ENCODE assay signal across 8 cellular contexts in genomic region chr3:45167011-45167911, GRCh38. TPM values are rescaled to one million over a fixed set of nuclear protein-coding genes. Genes with fewer than 3 reads are reported as not detected.
DNase-seq lines count a peak whose midpoint lies in the region; ATAC-seq, FAIRE-seq and TF ChIP-seq lines count a peak whose summit lies in the region.

No MANE protein-coding gene starts in this region.

- DNase-seq in DMS53 (lab: John Stamatoyannopoulos, UW) = peak; percentile 91
- peak; percentile 13 for DNase-seq in NCI-H2107 (lab: John Stamatoyannopoulos, UW)
- DNase-seq in activated CD4-positive, CD25-positive, alpha-beta regulatory T cell (lab: John Stamatoyannopoulos, UW) = peak; percentile 38 to 71 (median 64)
- peak; percentile 88 to 96 for DNase-seq in cardiac fibroblast (ENCODE audit: low read depth in 2 of 2)
- peak; percentile 95 for DNase-seq in keratinocyte (ENCODE audit: low read depth, low spot score)
- DNase-seq in stimulated activated CD4-positive, alpha-beta T cell treated with anti-CD3 and anti-CD28 coated beads, Interleukin-15, amount 100 ng/mL, for 1 hour (ENCODE audit: low read depth in 1 of 2, low spot score in 1 of 2) = peak; percentile 61 to 65

- H3K9ac ChIP-seq in keratinocyte (ENCODE audit: control insufficient read depth, extremely low read depth, insufficient read depth, low read length) = peak overlapping the region; percentile 58

- peak; percentile 57 for ATAC-seq in HG02610 (IDR thresholded peaks at IDR 0.05; ENCODE audit: unreplicated experiment)
- ATAC-seq in HG02870 (IDR thresholded peaks at IDR 0.05; ENCODE audit: unreplicated experiment) = no peak

- H3K4me2 ChIP-seq in keratinocyte (ENCODE audit: control insufficient read depth, extremely low read depth, insufficient read depth, low read depth, low read length) = peak overlapping the region; percentile 73

- peak overlapping the region; percentile 85 for H3K27ac ChIP-seq in keratinocyte (ENCODE audit: control insufficient read depth, insufficient read depth, low read length)

- no peaks in the 10 kb centered on the region for H3K27me3 ChIP-seq in keratinocyte (ENCODE audit: control insufficient read depth, extremely low read depth, insufficient read depth, low read length)

- dilution Hi-C loops in keratinocyte (cut with MboI; ENCODE audit: extremely low pct_ligation_motif_present, low sequenced_read_pairs) = no loop called here

- H3K9me1 ChIP-seq in keratinocyte (ENCODE audit: control insufficient read depth, extremely low read depth, insufficient read depth, low read length) = no peaks in the 10 kb centered on the region

- no peak overlapping the region for H2AFZ ChIP-seq in keratinocyte (ENCODE audit: control insufficient read depth, low read length)

- no peaks in the 10 kb centered on the region for H4K20me1 ChIP-seq in keratinocyte (ENCODE audit: control insufficient read depth, extremely low read depth, insufficient read depth, low read length)

- H3K4me1 ChIP-seq in keratinocyte (ENCODE audit: control insufficient read depth, extremely low read depth, insufficient read depth, low read length) = peaks cover 37% of the 10 kb centered on the region

- no peak for TF ChIP-seq CTCF in cardiac fibroblast (IDR thresholded peaks at IDR 0.05; ENCODE audit: low read depth, low read length)
- no peak for TF ChIP-seq CTCF in keratinocyte (optimal IDR thresholded peaks at IDR 0.05 in 1 of 3, IDR thresholded peaks at IDR 0.05 in 1 of 3, conservative IDR thresholded peaks at IDR 0.05 in 1 of 3; ENCODE audit: extremely low read depth in 1 of 3, insufficient read depth in 2 of 3, low read length in 3 of 3)

- H3K9me3 ChIP-seq in keratinocyte (ENCODE audit: control insufficient read depth, low read depth, low read length) = no peaks in the 10 kb centered on the region

- FAIRE-seq in keratinocyte (lab: Jason Lieb, UNC) = peak; percentile 92

- no peaks in the 10 kb centered on the region for H3K36me3 ChIP-seq in keratinocyte (ENCODE audit: control insufficient read depth in 2 of 2, extremely low read depth in 1 of 2, insufficient read depth in 2 of 2, low read length in 2 of 2)

- H3K4me3 ChIP-seq in cardiac fibroblast (replicated peaks in 1 of 2; ENCODE audit: low read depth in 2 of 2, low read length in 2 of 2) (peak overlapping the region in 1 of 2 donors; percentile 34), keratinocyte (ENCODE audit: control insufficient read depth in 2 of 3, extremely low read depth in 1 of 3, insufficient read depth in 2 of 3, low read depth in 1 of 3, low read length in 3 of 3) (peak overlapping the region in 1 of 3 experiments; percentile 39)

- H3K79me2 ChIP-seq in keratinocyte (ENCODE audit: control insufficient read depth, insufficient read depth, low read length) = no peaks in the 10 kb centered on the region

RNA-seq across cellular contexts. Expression of gene CDCP1, which starts 21.1 kb away (rescaled TPM):
- 71.0 to 171 TPM (median 85.8 TPM) in 3 replicates for polyA plus RNA-seq in keratinocyte
- polyA plus RNA-seq in keratinocyte (2011; ENCODE audit: low read depth) = 25.6 TPM
- 94.9 and 114 TPM in 2 replicates for polyA plus RNA-seq in keratinocyte (2011; cell fraction: cytosol; rRNA removed)
- polyA plus RNA-seq in keratinocyte (2011; cell fraction: nucleus; rRNA removed) = 289 and 310 TPM in 2 replicates
- polyA plus RNA-seq in keratinocyte (2012; ENCODE audit: low replicate concordance) = 62.4 and 123 TPM in 2 replicates
- 124 to 419 TPM (median 165 TPM) in 3 replicates for polyA minus RNA-seq in keratinocyte
- 129 TPM for polyA minus RNA-seq in keratinocyte (2011; cell fraction: cytosol; rRNA and poly(A)+ RNA removed)
- 264 and 415 TPM in 2 replicates for polyA minus RNA-seq in keratinocyte (2011; cell fraction: nucleus; rRNA and poly(A)+ RNA removed)

RNA-seq across cellular contexts. Expression of gene TMEM158, which starts 58.8 kb away (rescaled TPM):
- 2.0 to 3.4 TPM (median 2.0 TPM) in 3 replicates for polyA plus RNA-seq in keratinocyte
- 0.96 TPM for polyA plus RNA-seq in keratinocyte (2011; ENCODE audit: low read depth)
- polyA plus RNA-seq in keratinocyte (2011; cell fraction: cytosol; rRNA removed) = 1.9 and 3.7 TPM in 2 replicates
- polyA plus RNA-seq in keratinocyte (2011; cell fraction: nucleus; rRNA removed) = 2.3 and 3.1 TPM in 2 replicates
- polyA plus RNA-seq in keratinocyte (2012; ENCODE audit: low replicate concordance) = 1.3 and 6.2 TPM in 2 replicates
- polyA minus RNA-seq in keratinocyte = 0.75 to 0.86 TPM (median 0.76 TPM) in 3 replicates
- polyA minus RNA-seq in keratinocyte (2011; cell fraction: cytosol; rRNA and poly(A)+ RNA removed) = 6.1 TPM
- polyA minus RNA-seq in keratinocyte (2011; cell fraction: nucleus; rRNA and poly(A)+ RNA removed) = 0.62 and 0.74 TPM in 2 replicates

Comparison
In these comparisons a context has a peak if more than half of its experiments do, and no peak if none do; other contexts are left out.
1. DNase-seq: peak in every context shown above with its lines; median percentile 95 in keratinocyte; 92 in cardiac fibroblast; 91 in DMS53; 64 in activated CD4-positive, CD25-positive, alpha-beta regulatory T cell; 63 in stimulated activated CD4-positive, alpha-beta T cell treated with anti-CD3 and anti-CD28 coated beads, Interleukin-15, amount 100 ng/mL, for 1 hour; 13 in NCI-H2107.